ENCODE assay signal across 32 cellular contexts in genomic region chr2:228720895-228721294, GRCh38.
"Had no signal": no experiment of that assay in that cellular context is flagged by ENCODE, and none has a peak within 500 bp of the region (broad histone marks: within the 10 kb centered on the region; RNA-seq: fewer than 3 reads in every experiment).

No MANE protein-coding gene starts in this region.

- H3K4me1 ChIP-seq: Peyer's patch, SJSA1 had no signal

- H3K9me2 ChIP-seq: SK-N-SH had no signal

- DNase-seq: Kasumi-1, MG63, NCI-H1048, NCI-H1092 treated with DMSO at 0.1 percent for 48 hours, NCI-H1105 treated with DMSO at 0.1 percent for 48 hours, NCI-H1417, NCI-H1436, NCI-H146, NCI-H1694, NCI-H187, NCI-H1930, NCI-H2029 treated with DMSO at 0.1 percent for 48 hours, NCI-H2081 treated with DMSO at 0.1 percent for 48 hours, NCI-H2107, NCI-H2171, NCI-H226, NCI-H446 treated with DMSO at 0.1 percent for 48 hours, NCI-H510A, NCI-H524, NCI-H526, NCI-H69, NCI-H748 treated with DMSO at 0.1 percent for 48 hours, NCI-H82, OCI-M1, PC-3, Peyer's patch, Right ventricle myocardium superior, RPMI8226, SHP77 treated with DMSO at 0.1 percent for 48 hours, SK-N-SH, SW 1271 had no signal

- H3K9me3 ChIP-seq: Peyer's patch, SK-N-SH had no signal

- H3K9ac ChIP-seq: SK-N-SH had no signal

- H3K36me3 ChIP-seq: MG63, Peyer's patch, SJSA1 had no signal

- H3K4me2 ChIP-seq: SK-N-SH had no signal

- ATAC-seq: PC-3 had no signal

- H3K27me3 ChIP-seq: MG63, Peyer's patch, SJSA1 had no signal

- H3K4me3 ChIP-seq: MG63, Peyer's patch, SJSA1 had no signal

- H3K27ac ChIP-seq: Peyer's patch, SJSA1 had no signal
